Comparison of ENCODE assay signal across 19 cellular contexts in genomic region chr7:142009142-142009541, GRCh38. TPM values are rescaled to one million over a fixed set of nuclear protein-coding genes. Genes with fewer than 3 reads are reported as not detected.
A peak's percentile ranks its signal among the peaks of the same experiment; 100 is the strongest.
DNase-seq lines count a peak whose midpoint lies in the region; ATAC-seq and TF ChIP-seq lines count a peak whose summit lies in the region.
"Had no signal": no experiment of that assay in that cellular context is flagged by ENCODE, and none has a peak within 500 bp of the region (broad histone marks: within the 10 kb centered on the region; RNA-seq: fewer than 3 reads in every experiment).

No MANE protein-coding gene starts in this region.

- ATAC-seq in GM19395 (IDR thresholded peaks at IDR 0.05; ENCODE audit: unreplicated experiment), result no peak
- no peak for ATAC-seq in sciatic nerve
- ATAC-seq: A549; CD8-positive, alpha-beta T cell had no signal

- no peak for TF ChIP-seq POLR2A in Peyer's patch (IDR thresholded peaks at IDR 0.05)

- H3K36me3 ChIP-seq in Peyer's patch (no peaks in the 10 kb centered on the region), neutrophil (peaks cover 79% of the 10 kb centered on the region)
- H3K36me3 ChIP-seq: BLaER1 treated with 17β-estradiol and CSF1 and Interleukin-3, amounts not matched to agents 10 nM and 100 nM had no signal

- peak overlapping the region in 3 of 4 donors; percentile 2 to 77 (median 71) for H3K27ac ChIP-seq in Peyer's patch
- H3K27ac ChIP-seq in neutrophil, result peak overlapping the region; percentile 11
- H3K27ac ChIP-seq: 22Rv1; A549; BLaER1 treated with 17β-estradiol and CSF1 and Interleukin-3, amounts not matched to agents 10 nM and 100 nM; C4-2B had no signal

- intact Hi-C loops in sciatic nerve (cut with DNase I), result no loop called here

- TF ChIP-seq CTCF in Peyer's patch (IDR thresholded peaks at IDR 0.05) (no peak), neutrophil (IDR thresholded peaks at IDR 0.05) (no peak)

- DNase-seq in Peyer's patch (no peak), left kidney (ENCODE audit: low read depth, low spot score) (peak; percentile 5), NCI-H1048 (lab: John Stamatoyannopoulos, UW) (no peak), sciatic nerve (ENCODE audit: low spot score) (no peak)
- DNase-seq: AML-193; Caco-2; Calu3; CD4-positive, alpha-beta T cell; CD8-positive, alpha-beta T cell; DMS79 treated with DMSO at 0.1 percent for 48 hours; GF-D8 had no signal

- H3K4me1 ChIP-seq in Peyer's patch (peaks cover 0 to 12% (median 0%) of the 10 kb centered on the region in 4 donors), neutrophil (ENCODE audit: control insufficient read depth in 1 of 2, insufficient read depth in 1 of 2, low read depth in 1 of 2, low read length in 1 of 2) (peaks cover 30 to 33% of the 10 kb centered on the region in 2 experiments)
- H3K4me1 ChIP-seq: A549 had no signal

- H3K27me3 ChIP-seq in Peyer's patch (no peaks in the 10 kb centered on the region), neutrophil (no peaks in the 10 kb centered on the region)
- H3K27me3 ChIP-seq: BLaER1 treated with 17β-estradiol and CSF1 and Interleukin-3, amounts not matched to agents 10 nM and 100 nM had no signal

- H3K4me3 ChIP-seq in Peyer's patch, result no peak overlapping the region
- H3K4me3 ChIP-seq in neutrophil (ENCODE audit: low read depth in 1 of 2, low read length in 1 of 2), result no peak overlapping the region
- H3K4me3 ChIP-seq: A549; BLaER1 treated with 17β-estradiol and CSF1 and Interleukin-3, amounts not matched to agents 10 nM and 100 nM had no signal

- H3K9me3 ChIP-seq in Peyer's patch (no peaks in the 10 kb centered on the region), neutrophil (no peaks in the 10 kb centered on the region)
- H3K9me3 ChIP-seq: A549; BLaER1 treated with 17β-estradiol and CSF1 and Interleukin-3, amounts not matched to agents 10 nM and 100 nM; Caco-2 had no signal

RNA-seq across cellular contexts. Expression of gene MGAM, which starts 13.5 kb away (rescaled TPM):
- total RNA-seq in Peyer's patch (100 to 1,000 TPM in 3 of 4 donors, 1 to 10 TPM in 1; 9.1 to 922 (median 596) TPM), sciatic nerve (5.7 TPM)
- total RNA-seq: A172; CD4-positive, alpha-beta T cell had no signal

RNA-seq across cellular contexts. Expression of gene TAS2R38, which starts 35.6 kb away (rescaled TPM):
- total RNA-seq in Peyer's patch (1 to 10 TPM in 2 of 4 donors, not detected in 2; 1.3 to 2.7 TPM), sciatic nerve (not detected)
- total RNA-seq: A172; B cell; Caco-2; Calu3; CD4-positive, alpha-beta T cell; CD8-positive, alpha-beta T cell had no signal
